In the genomic region with DNA sequence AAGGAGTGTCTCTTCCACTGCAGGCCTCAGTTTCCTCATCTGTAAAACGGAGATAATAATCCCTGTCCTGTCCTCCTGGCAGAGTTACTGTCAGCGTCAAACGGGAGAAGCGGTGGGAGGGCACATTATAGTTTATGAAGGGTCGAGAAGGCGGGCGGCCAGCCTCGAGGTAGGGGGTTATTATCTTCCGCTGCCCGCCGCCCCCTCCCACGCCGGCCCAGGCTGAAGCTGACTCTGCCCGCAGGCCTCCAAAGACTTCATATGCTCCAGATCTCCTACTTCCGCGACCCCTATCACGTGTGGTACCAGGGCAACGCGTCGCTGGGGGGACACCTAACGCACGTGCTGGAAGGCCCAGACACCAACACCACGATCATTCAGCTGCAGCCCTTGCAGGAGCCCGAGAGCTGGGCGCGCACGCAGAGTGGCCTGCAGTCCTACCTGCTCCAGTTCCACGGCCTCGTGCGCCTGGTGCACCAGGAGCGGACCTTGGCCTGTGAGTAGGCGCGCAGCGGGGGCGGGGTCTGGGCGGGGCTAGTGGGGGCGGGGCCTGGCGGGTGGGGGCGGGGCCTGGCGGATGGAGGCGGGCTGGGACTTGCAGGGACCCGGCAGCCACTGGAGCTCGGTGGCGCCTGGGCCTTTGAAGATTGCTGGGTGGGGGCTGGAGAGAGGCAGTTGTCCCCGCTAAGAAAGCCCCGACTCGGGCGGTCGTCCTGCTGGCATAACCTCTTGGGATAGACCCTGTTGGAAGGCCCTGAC, we compare ENCODE assay signal across 1 cellular context.
TF ChIP-seq lines count a peak whose summit lies in the region.

No MANE protein-coding gene starts in this region.

TF ChIP-seq in liver, 16 proteins besides CTCF, POLR2A, EP300 and RAD21 (continued from another document):
- TF ChIP-seq, protein P1, sequence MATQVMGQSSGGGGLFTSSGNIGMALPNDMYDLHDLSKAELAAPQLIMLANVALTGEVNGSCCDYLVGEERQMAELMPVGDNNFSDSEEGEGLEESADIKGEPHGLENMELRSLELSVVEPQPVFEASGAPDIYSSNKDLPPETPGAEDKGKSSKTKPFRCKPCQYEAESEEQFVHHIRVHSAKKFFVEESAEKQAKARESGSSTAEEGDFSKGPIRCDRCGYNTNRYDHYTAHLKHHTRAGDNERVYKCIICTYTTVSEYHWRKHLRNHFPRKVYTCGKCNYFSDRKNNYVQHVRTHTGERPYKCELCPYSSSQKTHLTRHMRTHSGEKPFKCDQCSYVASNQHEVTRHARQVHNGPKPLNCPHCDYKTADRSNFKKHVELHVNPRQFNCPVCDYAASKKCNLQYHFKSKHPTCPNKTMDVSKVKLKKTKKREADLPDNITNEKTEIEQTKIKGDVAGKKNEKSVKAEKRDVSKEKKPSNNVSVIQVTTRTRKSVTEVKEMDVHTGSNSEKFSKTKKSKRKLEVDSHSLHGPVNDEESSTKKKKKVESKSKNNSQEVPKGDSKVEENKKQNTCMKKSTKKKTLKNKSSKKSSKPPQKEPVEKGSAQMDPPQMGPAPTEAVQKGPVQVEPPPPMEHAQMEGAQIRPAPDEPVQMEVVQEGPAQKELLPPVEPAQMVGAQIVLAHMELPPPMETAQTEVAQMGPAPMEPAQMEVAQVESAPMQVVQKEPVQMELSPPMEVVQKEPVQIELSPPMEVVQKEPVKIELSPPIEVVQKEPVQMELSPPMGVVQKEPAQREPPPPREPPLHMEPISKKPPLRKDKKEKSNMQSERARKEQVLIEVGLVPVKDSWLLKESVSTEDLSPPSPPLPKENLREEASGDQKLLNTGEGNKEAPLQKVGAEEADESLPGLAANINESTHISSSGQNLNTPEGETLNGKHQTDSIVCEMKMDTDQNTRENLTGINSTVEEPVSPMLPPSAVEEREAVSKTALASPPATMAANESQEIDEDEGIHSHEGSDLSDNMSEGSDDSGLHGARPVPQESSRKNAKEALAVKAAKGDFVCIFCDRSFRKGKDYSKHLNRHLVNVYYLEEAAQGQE (IDR thresholded peaks at IDR 0.05): peak; percentile 80
- TF ChIP-seq JUND (IDR thresholded peaks at IDR 0.05) (no peak), NR2F2 (IDR thresholded peaks at IDR 0.05) (no peak), YY1 (IDR thresholded peaks at IDR 0.05) (no peak), EGR1 (IDR thresholded peaks at IDR 0.05; ENCODE audit: low read depth in 2 of 2) (peak; percentile 19 to 84)
- TF ChIP-seq, protein P2, sequence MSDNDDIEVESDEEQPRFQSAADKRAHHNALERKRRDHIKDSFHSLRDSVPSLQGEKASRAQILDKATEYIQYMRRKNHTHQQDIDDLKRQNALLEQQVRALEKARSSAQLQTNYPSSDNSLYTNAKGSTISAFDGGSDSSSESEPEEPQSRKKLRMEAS (IDR thresholded peaks at IDR 0.05): peak; percentile 88
